Comparison of ENCODE assay signal across 11 cellular contexts in the genomic region with DNA sequence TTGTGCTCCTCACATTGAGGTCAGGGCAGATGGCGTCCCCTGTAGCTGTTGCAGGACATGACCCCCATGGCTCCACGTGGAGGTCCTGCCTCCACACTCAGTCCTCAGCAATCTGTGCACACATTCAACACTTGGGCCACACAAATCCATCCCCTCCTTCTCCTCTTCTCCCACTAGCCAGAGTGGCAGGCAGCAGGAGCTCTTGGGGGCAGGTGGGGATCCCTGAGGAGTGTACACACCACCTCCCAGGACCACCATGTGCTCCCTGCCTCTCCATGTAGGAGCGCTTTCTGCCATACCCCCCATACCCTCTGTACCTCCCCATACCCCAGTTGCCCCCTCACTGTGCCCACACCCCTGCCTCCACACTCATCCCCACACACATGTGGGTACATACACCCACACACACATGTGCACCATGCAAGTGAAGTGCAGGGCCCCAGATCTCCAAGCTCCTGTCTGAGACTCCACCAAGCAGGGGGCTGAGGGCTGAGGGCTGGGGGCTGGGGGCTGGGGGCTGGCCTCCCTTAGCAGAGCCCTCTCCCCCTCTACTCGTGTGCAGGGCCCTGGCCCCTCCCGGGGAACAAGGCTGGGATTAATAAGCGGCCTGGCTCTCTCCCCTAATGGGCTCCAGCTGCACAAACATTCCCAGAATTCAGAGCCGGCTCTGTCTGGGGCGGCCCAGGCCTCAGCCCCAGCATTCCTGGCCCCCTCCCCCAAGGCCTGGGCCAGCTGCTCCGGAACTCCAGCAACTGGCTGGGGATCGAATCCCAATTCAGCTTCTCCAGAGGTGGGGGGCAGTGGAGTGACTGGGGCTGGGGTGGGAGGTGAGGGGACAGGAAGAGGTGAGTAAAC. TPM values are rescaled to one million over a fixed set of nuclear protein-coding genes. Genes with fewer than 3 reads are reported as not detected.
DNase-seq lines count a peak whose midpoint lies in the region; ATAC-seq, FAIRE-seq and TF ChIP-seq lines count a peak whose summit lies in the region.
"Had no signal": no experiment of that assay in that cellular context is flagged by ENCODE, and none has a peak within 500 bp of the region (broad histone marks: within the 10 kb centered on the region; RNA-seq: fewer than 3 reads in every experiment).

No MANE protein-coding gene starts in this region.

- TF ChIP-seq RAD21 in H1 (IDR thresholded peaks at IDR 0.05 in 1 of 2, conservative IDR thresholded peaks at IDR 0.05 in 1 of 2; ENCODE audit: low read depth in 2 of 2, low read length in 2 of 2): no peak; a peak in 1 of 4 replicates

- no peaks in the 10 kb centered on the region for H3K23me2 ChIP-seq in H1 (ENCODE audit: low read depth, low read length)

- H3K18ac ChIP-seq in H1 (ENCODE audit: extremely low read depth, low read length) (peak overlapping the region; percentile 44), trophoblast cell (ENCODE audit: low read length) (peak overlapping the region; percentile 38)

- no peaks in the 10 kb centered on the region for H3K9me2 ChIP-seq in MM.1S (replicated peaks; ENCODE audit: insufficient read depth, low read length)

- H3K4me1 ChIP-seq in H1 (replicated peaks in 1 of 4; ENCODE audit: control insufficient read depth in 3 of 4, insufficient read depth in 4 of 4, low read length in 3 of 4) (peaks cover 4 to 16% (median 12%) of the 10 kb centered on the region in 4 experiments), trophoblast cell (ENCODE audit: control insufficient read depth in 1 of 2, insufficient read depth in 2 of 2, low read length in 2 of 2) (peaks cover 24 to 34% of the 10 kb centered on the region in 2 experiments), MM.1S (ENCODE audit: low read length) (no peaks in the 10 kb centered on the region)

- H2BK120ac ChIP-seq in H1 (replicated peaks; ENCODE audit: low read depth, low read length): peak overlapping the region; percentile 98
- peak overlapping the region; percentile 50 for H2BK120ac ChIP-seq in trophoblast cell (ENCODE audit: insufficient read depth, low read length, poor library complexity)

- H3K9ac ChIP-seq in H1 (replicated peaks in 1 of 4; ENCODE audit: extremely low read depth in 1 of 4, low read depth in 3 of 4, low read length in 3 of 4) (no peak overlapping the region), trophoblast cell (ENCODE audit: low read length) (no peak overlapping the region), MM.1S (ENCODE audit: low read length) (no peak overlapping the region)

- H3K9me3 ChIP-seq in H1 (ENCODE audit: insufficient read depth in 2 of 2, low read depth in 1 of 2, low read length in 1 of 2) (no peaks in the 10 kb centered on the region), trophoblast cell (ENCODE audit: insufficient read depth, low read depth, low read length) (peaks cover 3% of the 10 kb centered on the region), MM.1S (replicated peaks; ENCODE audit: insufficient read depth, low read length) (no peaks in the 10 kb centered on the region)

- H3K4me3 ChIP-seq in H1 (ENCODE audit: extremely low read depth in 1 of 4, insufficient read depth in 2 of 4, low read depth in 3 of 4, low read length in 4 of 4): no peak overlapping the region
- no peak overlapping the region for H3K4me3 ChIP-seq in trophoblast cell (ENCODE audit: low read depth, low read length)
- H3K4me3 ChIP-seq in MM.1S (ENCODE audit: low read length): no peak overlapping the region

- H3K14ac ChIP-seq in H1 (ENCODE audit: insufficient read length) (no peak overlapping the region), trophoblast cell (ENCODE audit: low read length) (peak overlapping the region; percentile 83)

- H3K36me3 ChIP-seq in H1 (ENCODE audit: control insufficient read depth in 2 of 4, insufficient read depth in 4 of 4, low read length in 3 of 4) (no peaks in the 10 kb centered on the region), trophoblast cell (ENCODE audit: control insufficient read depth in 1 of 2, insufficient read depth in 2 of 2, low read length in 2 of 2) (no peaks in the 10 kb centered on the region), MM.1S (replicated peaks; ENCODE audit: insufficient read depth, low read length) (no peaks in the 10 kb centered on the region)

- CTCF ChIA-PET in H1 (lab: Charles Lee; ENCODE audit: partially characterized antibody): interaction anchor here (0.8 to 4.9 kb wide), 13 partner anchors 9 to 85 kb away, joined by 3 to 23 read pairs (median 5); no protein-coding TSS in a partner anchor

- 43% methylated on average over 9 of the region's 10 CpGs; no CpG with 5 or more reads in 1 of the 2 experiments for WGBS in H1 (ENCODE audit: extremely low coverage in 1 of 2, insufficient coverage in 1 of 2, insufficient read length in 1 of 2, insufficient replicate concordance in 2 of 2, low coverage in 1 of 2, low lambda C conversion rate in 2 of 2, missing lambda C conversion rate in 1 of 2), 2 experiments
- no CpG with 5 or more reads among the region's 10 CpGs for WGBS in trophoblast cell (ENCODE audit: extremely low coverage, insufficient coverage, insufficient read length)

- no peak for ATAC-seq in HG02678 (IDR thresholded peaks at IDR 0.05; ENCODE audit: unreplicated experiment)

- peak overlapping the region; percentile 20 for H4K5ac ChIP-seq in H1 (ENCODE audit: insufficient read length, low read depth, low read length)

- H2BK5ac ChIP-seq in H1 (ENCODE audit: low read depth, low read length): peak overlapping the region; percentile 89; the same call in 1 of the 2 replicates
- peak overlapping the region; percentile 2 for H2BK5ac ChIP-seq in trophoblast cell (ENCODE audit: low read depth, low read length, poor library complexity)

- H4K91ac ChIP-seq in H1 (replicated peaks; ENCODE audit: insufficient read length, low read length) (peak overlapping the region; percentile 93), trophoblast cell (ENCODE audit: low read depth, low read length) (peak overlapping the region; percentile 86)

- FAIRE-seq in H1 (lab: Jason Lieb, UNC): no peak

- H2BK15ac ChIP-seq in H1 (ENCODE audit: low read length): peak overlapping the region; percentile 98

- TF ChIP-seq POLR2A in H1 (IDR thresholded peaks at IDR 0.05; ENCODE audit: control extremely low read depth in 1 of 2, low read depth in 2 of 2, low read length in 2 of 2) (no peak), erythroblast (IDR thresholded peaks at IDR 0.05; ENCODE audit: low read length) (no peak)

- peak overlapping the region; percentile 80 for H2BK12ac ChIP-seq in H1 (ENCODE audit: low read depth, low read length)
- H2BK12ac ChIP-seq in trophoblast cell (ENCODE audit: low read length): peak overlapping the region; percentile 84

- peak overlapping the region; percentile 58 for H4K8ac ChIP-seq in H1 (ENCODE audit: extremely low read depth, insufficient read depth, low read length)
- H4K8ac ChIP-seq in trophoblast cell (ENCODE audit: low read depth, low read length): peak overlapping the region; percentile 3

- TF ChIP-seq EP300 in H1 (IDR thresholded peaks at IDR 0.05; ENCODE audit: borderline replicate concordance in 1 of 2, low read depth in 2 of 2, low read length in 2 of 2): no peak

- H3K23ac ChIP-seq in H1 (ENCODE audit: insufficient read length): no peak overlapping the region
- no peak overlapping the region for H3K23ac ChIP-seq in trophoblast cell (ENCODE audit: low read length)

- H3K4me2 ChIP-seq in H1 (ENCODE audit: insufficient read depth in 1 of 2, low read depth in 2 of 2, low read length in 2 of 2) (no peak overlapping the region), trophoblast cell (ENCODE audit: low read length) (no peak overlapping the region), MM.1S (ENCODE audit: low read depth, low read length) (no peak overlapping the region)

- peak overlapping the region; percentile 10 for H3K56ac ChIP-seq in H1 (replicated peaks; ENCODE audit: insufficient read length, low read depth, low read length)

- H2BK20ac ChIP-seq in H1 (ENCODE audit: low read length): peak overlapping the region; percentile 92

- no peaks in the 10 kb centered on the region for H3K79me2 ChIP-seq in H1 (ENCODE audit: control insufficient read depth in 1 of 2, insufficient read depth in 2 of 2, low read length in 2 of 2)
- peaks cover 4% of the 10 kb centered on the region for H3K79me2 ChIP-seq in trophoblast cell (ENCODE audit: control insufficient read depth, insufficient read depth, low read length, poor library complexity)
- H3K79me2 ChIP-seq in MM.1S (ENCODE audit: low read length): no peaks in the 10 kb centered on the region

- H3K27me3 ChIP-seq in H1 (replicated peaks in 1 of 4; ENCODE audit: control insufficient read depth in 3 of 4, extremely low read depth in 1 of 4, insufficient read depth in 3 of 4, low read length in 3 of 4): no peaks in the 10 kb centered on the region
- H3K27me3 ChIP-seq in trophoblast cell (ENCODE audit: insufficient read depth, low read length): no peaks in the 10 kb centered on the region
- no peaks in the 10 kb centered on the region; the same call in 1 of the 2 replicates for H3K27me3 ChIP-seq in MM.1S (replicated peaks; ENCODE audit: insufficient read depth, low read length)

- H4K12ac ChIP-seq in trophoblast cell (ENCODE audit: low read depth, low read length): no peak overlapping the region

- H4K20me1 ChIP-seq in H1 (replicated peaks in 1 of 2; ENCODE audit: control insufficient read depth in 1 of 2, insufficient read depth in 2 of 2, low read length in 2 of 2): no peaks in the 10 kb centered on the region
- no peaks in the 10 kb centered on the region for H4K20me1 ChIP-seq in MM.1S (ENCODE audit: insufficient read depth, low read length)

- POLR2A ChIA-PET in H1 (lab: Charles Lee; ENCODE audit: partially characterized antibody): interaction anchor here (0.7 to 2.2 kb wide), 7 partner anchors 9 to 66 kb away, joined by 3 to 8 read pairs (median 3); no protein-coding TSS in a partner anchor

- peak; percentile 95 for DNase-seq in GM03348 (ENCODE audit: low spot score)
- DNase-seq in NCI-H2196 (lab: John Stamatoyannopoulos, UW; ENCODE audit: unreplicated experiment): peak; percentile 97
- peak in 1 of 2 experiments; percentile 31 for DNase-seq in H1 (ENCODE audit: low read depth in 1 of 2, low spot score in 2 of 2)
- DNase-seq in trophoblast cell: no peak
- no peak for DNase-seq in activated CD8-positive, alpha-beta memory T cell treated with anti-CD3 and anti-CD28 coated beads, Interleukin-2, amount 50 U/mL, for 48 hours
- no peak for DNase-seq in MM.1S
- no peak for DNase-seq in erythroblast (lab: John Stamatoyannopoulos, UW)
- DNase-seq: activated naive CD4-positive, alpha-beta T cell treated with anti-CD3 and anti-CD28 coated beads, Interleukin-2, amount 10 ng/mL, durations not matched to agents 7 days and 5 days; naive B cell; NCI-H226 had no signal

- peak overlapping the region; percentile 88 for H3K4ac ChIP-seq in H1 (replicated peaks; ENCODE audit: insufficient read length, low read depth, low read length)
- H3K4ac ChIP-seq in trophoblast cell (ENCODE audit: low read depth, low read length): peak overlapping the region; percentile 49

- no peaks in the 10 kb centered on the region for H3F3A ChIP-seq in MM.1S (ENCODE audit: insufficient read depth, low read length)

- H2AFZ ChIP-seq in H1 (ENCODE audit: low read length) (no peak overlapping the region), trophoblast cell (ENCODE audit: insufficient read depth, low read length, poor library complexity) (peak overlapping the region; percentile 18), MM.1S (ENCODE audit: low read length) (no peak overlapping the region)

- H2AK5ac ChIP-seq in H1 (ENCODE audit: low read depth, low read length) (no peak overlapping the region), trophoblast cell (ENCODE audit: low read length) (peak overlapping the region; percentile 99)

- TF ChIP-seq CTCF in H1 (IDR thresholded peaks at IDR 0.05; ENCODE audit: control extremely low read depth in 1 of 3, insufficient read depth in 1 of 3, low read depth in 1 of 3, low read length in 3 of 3): no peak
- no peak for TF ChIP-seq CTCF in MM.1S (IDR thresholded peaks at IDR 0.05; ENCODE audit: low read length)

- H3K27ac ChIP-seq in H1 (ENCODE audit: low read depth, low read length) (no peak overlapping the region; the same call in 1 of the 2 replicates), trophoblast cell (ENCODE audit: low read depth, low read length) (peak overlapping the region; percentile 45), MM.1S (ENCODE audit: low read length) (no peak overlapping the region)

- H3K79me1 ChIP-seq in H1 (ENCODE audit: low read depth, low read length): no peaks in the 10 kb centered on the region
- H3K79me1 ChIP-seq in trophoblast cell (ENCODE audit: low read length): peaks cover 37% of the 10 kb centered on the region

RNA-seq across cellular contexts. Expression of a gene that starts 48.2 kb away (rescaled TPM):
- total RNA-seq in H1 (2021; fragmentation: NEBNext Ultra II Directional; extraction: Animal tissue kit (Norgen Biotek cat#: 25700)): 3.6 and 4.8 TPM in 2 replicates
- polyA plus RNA-seq in H1 (2011; rRNA removed): 3.0 and 4.2 TPM in 2 replicates
- 3.7 TPM for polyA plus RNA-seq in H1 (2011; cell fraction: cytosol; rRNA removed)
- 1.7 TPM for polyA plus RNA-seq in H1 (2011; cell fraction: nucleus; rRNA removed)
- polyA plus RNA-seq in H1 (2012, experiment 1 of 2): 2.0 to 4.6 TPM (median 4.2 TPM) in 4 replicates
- 0.51 TPM for polyA plus RNA-seq in H1 (2012, experiment 2 of 2)
- polyA plus RNA-seq in H1 (2013, experiment 1 of 2): 2.4 TPM
- 2.5 TPM for polyA plus RNA-seq in H1 (2013, experiment 2 of 2)
- polyA minus RNA-seq in H1 (2011; rRNA and poly(A)+ RNA removed): 4.6 and 17.2 TPM in 2 replicates
- 10.7 TPM for polyA minus RNA-seq in H1 (2011; cell fraction: cytosol; rRNA and poly(A)+ RNA removed)
- 13.1 TPM for polyA minus RNA-seq in H1 (2011; cell fraction: nucleus; rRNA and poly(A)+ RNA removed)
- 0.14 and 0.29 TPM in 2 replicates for polyA plus RNA-seq in trophoblast cell (2013)

RNA-seq across cellular contexts. Expression of a gene that starts 50.8 kb away (rescaled TPM):
- 17.0 and 17.6 TPM in 2 replicates for total RNA-seq in H1 (2021; fragmentation: NEBNext Ultra II Directional; extraction: Animal tissue kit (Norgen Biotek cat#: 25700))
- polyA plus RNA-seq in H1 (2011; rRNA removed): 86.7 and 93.6 TPM in 2 replicates
- polyA plus RNA-seq in H1 (2011; cell fraction: cytosol; rRNA removed): 41.3 TPM
- polyA plus RNA-seq in H1 (2011; cell fraction: nucleus; rRNA removed): 37.7 TPM
- polyA plus RNA-seq in H1 (2012, experiment 1 of 2): 21.7 to 33.8 TPM (median 32.4 TPM) in 4 replicates
- polyA plus RNA-seq in H1 (2012, experiment 2 of 2): 30.9 TPM
- polyA plus RNA-seq in H1 (2013, experiment 1 of 2): 12.3 TPM
- 12.0 TPM for polyA plus RNA-seq in H1 (2013, experiment 2 of 2)
- polyA minus RNA-seq in H1 (2011; rRNA and poly(A)+ RNA removed): 22.5 and 38.9 TPM in 2 replicates
- polyA minus RNA-seq in H1 (2011; cell fraction: cytosol; rRNA and poly(A)+ RNA removed): 37.7 TPM
- polyA minus RNA-seq in H1 (2011; cell fraction: nucleus; rRNA and poly(A)+ RNA removed): 23.6 TPM
- 24.1 and 24.3 TPM in 2 replicates for polyA plus RNA-seq in trophoblast cell (2013)

Comparison
In these comparisons a context has a peak if more than half of its experiments do, and no peak if none do; other contexts are left out.
1. DNase-seq: peak in GM03348 (single experiment) and NCI-H2196 (single experiment); none in trophoblast cell (0 of 2), activated CD8-positive, alpha-beta memory T cell treated with anti-CD3 and anti-CD28 coated beads, Interleukin-2, amount 50 U/mL, for 48 hours (single experiment), MM.1S (single experiment) and erythroblast (0 of 2).